Comparison of ENCODE assay signal across 12 cellular contexts in genomic region chr3:119774419-119774818, GRCh38. TPM values are rescaled to one million over a fixed set of nuclear protein-coding genes. Genes with fewer than 3 reads are reported as not detected.
DNase-seq lines count a peak whose midpoint lies in the region; ATAC-seq and TF ChIP-seq lines count a peak whose summit lies in the region.
"Had no signal": no experiment of that assay in that cellular context is flagged by ENCODE, and none has a peak within 500 bp of the region (broad histone marks: within the 10 kb centered on the region; RNA-seq: fewer than 3 reads in every experiment).

No MANE protein-coding gene starts in this region.

- no peak overlapping the region for H3K27ac Mint-ChIP-seq in WTC11

- peaks cover 14% of the 10 kb centered on the region for H3K9me3 Mint-ChIP-seq in WTC11

- H3K36me3 Mint-ChIP-seq in WTC11, result 0 out of 2 replicates have a peak, but pooled peaks cover 9% of the 10 kb centered on the region

- ATAC-seq in GM18867 (IDR thresholded peaks at IDR 0.05; ENCODE audit: unreplicated experiment) (peak; percentile 95), GM21619 (IDR thresholded peaks at IDR 0.05; ENCODE audit: unreplicated experiment) (peak; percentile 86), HG03432 (IDR thresholded peaks at IDR 0.05; ENCODE audit: unreplicated experiment) (peak; percentile 94), WTC11 (no peak)
- ATAC-seq: left lobe of liver had no signal

- CTCF ChIA-PET in WTC11 (lab: Charles Lee), result interaction anchor here (0.8 to 1.9 kb wide), 3 partner anchors 31 to 173 kb away, joined by 3 to 4 read pairs (median 3); no protein-coding TSS in a partner anchor

- no peaks in the 10 kb centered on the region; the same call in 1 of the 2 replicates for H3K27me3 Mint-ChIP-seq in WTC11 (ENCODE audit: low read depth)

- POLR2A ChIA-PET in WTC11 (lab: Charles Lee), result no interaction called here

- DNase-seq in pons (ENCODE audit: low spot score), result peak; percentile 63
- DNase-seq in effector CD8-positive, alpha-beta T cell (lab: John Stamatoyannopoulos, UW), result no peak
- no peak for DNase-seq in activated naive CD4-positive, alpha-beta T cell (lab: John Stamatoyannopoulos, UW)
- no peak for DNase-seq in WTC11 (ENCODE audit: low spot score)
- DNase-seq: activated T-cell treated with anti-CD3 and anti-CD28 coated beads for 4 hours; NCI-H2107; stimulated activated CD4-positive, alpha-beta T cell treated with anti-CD3 and anti-CD28 coated beads, Interleukin-12 subunit alpha, Interleukin-12 subunit beta, amount 100 ng/mL, for 4 hours had no signal

- H3K4me3 Mint-ChIP-seq in WTC11, result no peak overlapping the region

- no peak for TF ChIP-seq CTCF in WTC11 (IDR thresholded peaks at IDR 0.05)

- peaks cover 13% of the 10 kb centered on the region for H3K4me1 Mint-ChIP-seq in WTC11

TF ChIP-seq in WTC11, 78 proteins besides CTCF, POLR2A, EP300 and RAD21 (continues in another document):
- TF ChIP-seq ZNF423 (CRISPR knock-in tag; IDR thresholded peaks at IDR 0.05) (no peak), IRF2 (CRISPR knock-in tag; IDR thresholded peaks at IDR 0.05; ENCODE audit: borderline replicate concordance, low read depth) (no peak), ERG (CRISPR knock-in tag; IDR thresholded peaks at IDR 0.05) (no peak), ZNF281 (CRISPR knock-in tag; IDR thresholded peaks at IDR 0.05) (no peak), ZNF317 (CRISPR knock-in tag; IDR thresholded peaks at IDR 0.05; ENCODE audit: borderline replicate concordance, low read depth) (no peak), ARID4B (CRISPR knock-in tag; IDR thresholded peaks at IDR 0.05; ENCODE audit: borderline replicate concordance) (no peak), OVOL2 (CRISPR knock-in tag; IDR thresholded peaks at IDR 0.05; ENCODE audit: borderline replicate concordance) (no peak), ZBTB43 (CRISPR knock-in tag; IDR thresholded peaks at IDR 0.05) (no peak), TCF7 (CRISPR knock-in tag; IDR thresholded peaks at IDR 0.05; ENCODE audit: low read depth) (no peak), TEAD4 (CRISPR knock-in tag; IDR thresholded peaks at IDR 0.05) (no peak), ZSCAN18 (CRISPR knock-in tag; IDR thresholded peaks at IDR 0.05) (no peak), PRRX2 (CRISPR knock-in tag; IDR thresholded peaks at IDR 0.05) (no peak), ZBTB21 (CRISPR knock-in tag; IDR thresholded peaks at IDR 0.05; ENCODE audit: borderline replicate concordance) (no peak), MAX (CRISPR knock-in tag; IDR thresholded peaks at IDR 0.05) (no peak), GRHL2 (CRISPR knock-in tag; IDR thresholded peaks at IDR 0.05; ENCODE audit: insufficient replicate concordance, severe bottlenecking) (no peak)

RNA-seq across cellular contexts. Expression of gene NR1I2, which starts 7.5 kb away (rescaled TPM):
- 1.7 to 2.8 TPM (median 2.7 TPM) in 3 replicates for total RNA-seq in WTC11 (2021)
- total RNA-seq: astrocyte had no signal
